ENCODE assay signal across 8 cellular contexts in genomic region chr2:64751286-64752260, GRCh38.
DNase-seq lines count a peak whose midpoint lies in the region; ATAC-seq, FAIRE-seq and TF ChIP-seq lines count a peak whose summit lies in the region.

No MANE protein-coding gene starts in this region.

- peak in 1 of 2 experiments; percentile 74; a peak in 1 of 4 replicates for TF ChIP-seq EP300 in SK-N-SH (IDR thresholded peaks at IDR 0.05; ENCODE audit: borderline replicate concordance in 1 of 2, low read depth in 1 of 2, low read length in 1 of 2)

- H4K20me1 ChIP-seq in SK-N-SH (ENCODE audit: insufficient read depth) = no peaks in the 10 kb centered on the region

- peak; percentile 66 for FAIRE-seq in H54 (lab: Jason Lieb, UNC)

- 0% methylated on average over 15 of the region's 59 CpGs for WGBS in SK-N-SH (ENCODE audit: low lambda C conversion rate)

- peak overlapping the region; percentile 91 to 96 for H3K27ac ChIP-seq in SK-N-SH (ENCODE audit: low read depth in 2 of 2, low read length in 1 of 2)
- H3K27ac ChIP-seq in cingulate gyrus (ENCODE audit: low read depth, low read length) = peak overlapping the region; percentile 99

- TF ChIP-seq RAD21 in SK-N-SH (IDR thresholded peaks at IDR 0.05; ENCODE audit: low read length) = peak; percentile 26; the same call in 1 of the 2 replicates

- peaks cover 12 to 19% of the 10 kb centered on the region in 2 donors for H3K4me1 Mint-ChIP-seq in stimulated activated naive B cell treated with anti-CD40 and anti-IgM and Interleukin-4, amounts not matched to agents 10 μg/mL and 1 μg/mL and 100 μg/mL, for 72 hours

- no peaks in the 10 kb centered on the region for H3K9me3 Mint-ChIP-seq in stimulated activated naive B cell treated with anti-CD40 and anti-IgM and Interleukin-4, amounts not matched to agents 10 μg/mL and 1 μg/mL and 100 μg/mL, for 72 hours

- H3K4me3 Mint-ChIP-seq in stimulated activated naive B cell treated with anti-CD40 and anti-IgM and Interleukin-4, amounts not matched to agents 10 μg/mL and 1 μg/mL and 100 μg/mL, for 72 hours = peak overlapping the region; percentile 95 to 100

- peak; percentile 8 to 95 for DNase-seq in stimulated activated CD8-positive, alpha-beta memory T cell treated with anti-CD3 and anti-CD28 coated beads, Interleukin-15, amount 100 ng/mL, for 48 hours (ENCODE audit: low read depth in 2 of 2)
- no peak for DNase-seq in stimulated activated CD8-positive, alpha-beta memory T cell treated with anti-CD3 and anti-CD28 coated beads, Interleukin-4, amount 100 ng/mL, for 48 hours
- DNase-seq in H54 (ENCODE audit: insufficient read length, low spot score) (peak; percentile 86), LHCN-M2 (ENCODE audit: low read depth) (peak; percentile 58), SK-N-SH (peak; percentile 97), left colon (peak; percentile 96 to 99)
- no peak for DNase-seq in stimulated activated naive B cell treated with anti-CD40 and anti-IgM and Interleukin-4, amounts not matched to agents 10 μg/mL and 1 μg/mL and 100 μg/mL, for 72 hours

- H2AFZ ChIP-seq in SK-N-SH (ENCODE audit: low read depth) = peak overlapping the region; percentile 73

- H3K27ac Mint-ChIP-seq in stimulated activated naive B cell treated with anti-CD40 and anti-IgM and Interleukin-4, amounts not matched to agents 10 μg/mL and 1 μg/mL and 100 μg/mL, for 72 hours = peak overlapping the region; percentile 88

- H3K9ac ChIP-seq in SK-N-SH = peak overlapping the region; percentile 98

- ATAC-seq in left colon = peak; percentile 83
- ATAC-seq in stimulated activated naive B cell treated with anti-CD40 and anti-IgM and Interleukin-4, amounts not matched to agents 10 μg/mL and 1 μg/mL and 100 μg/mL, for 72 hours (replicated peaks) = peak; percentile 79 to 81

- H3K9me2 ChIP-seq in SK-N-SH = no peaks in the 10 kb centered on the region

- H3K4me3 ChIP-seq in SK-N-SH (ENCODE audit: low read depth in 2 of 2, low read length in 1 of 2) = peak overlapping the region; percentile 88 to 95

- TF ChIP-seq CTCF in SK-N-SH (IDR thresholded peaks at IDR 0.05) = peak; percentile 45

- POLR2A ChIA-PET in SK-N-SH (lab: Yijun Ruan, JAX) = interaction anchor here (0.6 to 3.8 kb wide), 5 partner anchors 10 to 305 kb away, joined by 3 to 33 read pairs (median 4); partner anchors contain the start of gene SERTAD2

- peaks cover 21% of the 10 kb centered on the region for H3F3A ChIP-seq in SK-N-SH (replicated peaks; ENCODE audit: insufficient read depth)

- no peaks in the 10 kb centered on the region for H3K36me3 ChIP-seq in SK-N-SH (replicated peaks in 1 of 2; ENCODE audit: control insufficient read depth in 1 of 2, insufficient read depth in 2 of 2, low read length in 1 of 2)

- no peaks in the 10 kb centered on the region for H3K9me3 ChIP-seq in SK-N-SH

- H3K4me2 ChIP-seq in SK-N-SH = peak overlapping the region; percentile 89

- peaks cover 14% of the 10 kb centered on the region; the same call in 1 of the 2 replicates for H3K79me2 ChIP-seq in SK-N-SH (ENCODE audit: insufficient read depth)

- H3K27me3 Mint-ChIP-seq in stimulated activated naive B cell treated with anti-CD40 and anti-IgM and Interleukin-4, amounts not matched to agents 10 μg/mL and 1 μg/mL and 100 μg/mL, for 72 hours = no peaks in the 10 kb centered on the region

- intact Hi-C loops in left colon (cut with DNase I, micrococcal nuclease) = loop anchor here in 1 of 2 donors (5.0 kb wide), 1 partner anchor 104 kb away; no protein-coding TSS in a partner anchor

- CTCF ChIA-PET in SK-N-SH (lab: Yijun Ruan, JAX) = interaction anchor here (0.5 to 2.5 kb wide), 12 partner anchors 9 to 421 kb away, joined by 3 to 9 read pairs (median 4); partner anchors contain the start of gene SERTAD2

- TF ChIP-seq POLR2A in H54 (IDR thresholded peaks at IDR 0.05; ENCODE audit: low read depth, low read length) = peak; percentile 60

- peaks cover 4 to 6% of the 10 kb centered on the region in 2 experiments; a peak in 3 of 4 replicates for H3K4me1 ChIP-seq in SK-N-SH (ENCODE audit: control insufficient read depth in 1 of 2, insufficient read depth in 2 of 2, low read depth in 1 of 2, low read length in 1 of 2)

- H3K27me3 ChIP-seq in SK-N-SH (ENCODE audit: insufficient read depth) = no peaks in the 10 kb centered on the region

- no peaks in the 10 kb centered on the region for H3K36me3 Mint-ChIP-seq in stimulated activated naive B cell treated with anti-CD40 and anti-IgM and Interleukin-4, amounts not matched to agents 10 μg/mL and 1 μg/mL and 100 μg/mL, for 72 hours

TF ChIP-seq in SK-N-SH, 30 proteins besides CTCF, POLR2A, EP300 and RAD21 (continues in another document):
- TF ChIP-seq POLR2AphosphoS5 (IDR thresholded peaks at IDR 0.05; ENCODE audit: low read depth, low read length) (0 out of 2 replicates have a peak, but pooled peaks have one; percentile 46), TAF1 (IDR thresholded peaks at IDR 0.05; ENCODE audit: borderline replicate concordance, low read depth, low read length) (peak; percentile 72), FOXJ3 (CRISPR knock-in tag; IDR thresholded peaks at IDR 0.05) (no peak), REST (IDR thresholded peaks at IDR 0.05; ENCODE audit: low read depth, low read length) (no peak), CHD2 (IDR thresholded peaks at IDR 0.05; ENCODE audit: low read length, partially characterized antibody) (peak; percentile 73), RXRA (IDR thresholded peaks at IDR 0.05; ENCODE audit: borderline replicate concordance, low read depth) (peak; percentile 52; the same call in 1 of the 2 replicates), TEAD4 (IDR thresholded peaks at IDR 0.05; ENCODE audit: borderline replicate concordance, insufficient read depth) (peak; percentile 66; the same call in 1 of the 2 replicates), NRF1 (IDR thresholded peaks at IDR 0.05; ENCODE audit: low read depth, low read length) (no peak), RCOR1 (IDR thresholded peaks at IDR 0.05; ENCODE audit: low read length) (0 out of 2 replicates have a peak, but pooled peaks have one; percentile 47), USF2 (IDR thresholded peaks at IDR 0.05; ENCODE audit: borderline replicate concordance, low read depth, low read length) (no peak), IRF3 (IDR thresholded peaks at IDR 0.05; ENCODE audit: low read depth, low read length) (peak; percentile 81), MXI1 (IDR thresholded peaks at IDR 0.05; ENCODE audit: low read depth, low read length) (peak; percentile 47), ELF1 (IDR thresholded peaks at IDR 0.05) (no peak), MAX (IDR thresholded peaks at IDR 0.05; ENCODE audit: low read depth) (peak; percentile 23; the same call in 1 of the 2 replicates), SIN3A (IDR thresholded peaks at IDR 0.05; ENCODE audit: borderline replicate concordance, low read depth, low read length) (peak; percentile 54; the same call in 1 of the 2 replicates)

Comparison
In these comparisons a context has a peak if more than half of its experiments do, and no peak if none do; other contexts are left out.
1. DNase-seq: peak in stimulated activated CD8-positive, alpha-beta memory T cell treated with anti-CD3 and anti-CD28 coated beads, Interleukin-15, amount 100 ng/mL, for 48 hours (2 of 2), H54 (single experiment), LHCN-M2 (single experiment), SK-N-SH (single experiment) and left colon (2 of 2); none in stimulated activated CD8-positive, alpha-beta memory T cell treated with anti-CD3 and anti-CD28 coated beads, Interleukin-4, amount 100 ng/mL, for 48 hours (single experiment) and stimulated activated naive B cell treated with anti-CD40 and anti-IgM and Interleukin-4, amounts not matched to agents 10 μg/mL and 1 μg/mL and 100 μg/mL, for 72 hours (single experiment).